Comparison of ENCODE assay signal across 1 cellular context in genomic region chr17:70128727-70129238, GRCh38.
TF ChIP-seq lines count a peak whose summit lies in the region.

No MANE protein-coding gene starts in this region.

TF ChIP-seq in K562, 482 proteins besides CTCF, POLR2A, EP300 and RAD21 (continued from another document and continues in another):
- TF ChIP-seq PATZ1 (CRISPR knock-in tag; IDR thresholded peaks at IDR 0.05; ENCODE audit: borderline replicate concordance) (no peak), CHD2 (IDR thresholded peaks at IDR 0.05; ENCODE audit: low read depth, low read length) (no peak), NR2C1 (IDR thresholded peaks at IDR 0.05) (no peak), NR2C1 (tag; IDR thresholded peaks at IDR 0.05) (no peak), TRIM28 (IDR thresholded peaks at IDR 0.05) (no peak), SMAD1 (IDR thresholded peaks at IDR 0.05; ENCODE audit: low read depth, low read length, partially characterized antibody) (peak; percentile 81), TAF1 (IDR thresholded peaks at IDR 0.05; ENCODE audit: control insufficient read depth, extremely low read depth, insufficient read depth, low read length, severe bottlenecking) (peak; percentile 86), MXD1 (CRISPR knock-in tag; IDR thresholded peaks at IDR 0.05; ENCODE audit: borderline replicate concordance, poor library complexity, severe bottlenecking) (no peak), POU5F1 (IDR thresholded peaks at IDR 0.05; ENCODE audit: borderline replicate concordance, low read depth, low read length, partially characterized antibody) (no peak), NCOA2 (IDR thresholded peaks at IDR 0.05; ENCODE audit: partially characterized antibody in 2 of 2) (no peak), ARHGAP35 (IDR thresholded peaks at IDR 0.05; ENCODE audit: partially characterized antibody) (no peak), FOS (IDR thresholded peaks at IDR 0.05; ENCODE audit: extremely low read depth, insufficient read length) (no peak), PYGO2 (tag; IDR thresholded peaks at IDR 0.05) (no peak), POLR2G (IDR thresholded peaks at IDR 0.05; ENCODE audit: low read depth, low read length) (peak; percentile 86), KDM2B (CRISPR knock-in tag; IDR thresholded peaks at IDR 0.05) (no peak), PHF20 (IDR thresholded peaks at IDR 0.05; ENCODE audit: partially characterized antibody) (no peak), ZBTB8A (IDR thresholded peaks at IDR 0.05; ENCODE audit: partially characterized antibody) (no peak), SNIP1 (IDR thresholded peaks at IDR 0.05; ENCODE audit: low read depth) (no peak), KHSRP (IDR thresholded peaks at IDR 0.05) (peak; percentile 72), ILF3 (IDR thresholded peaks at IDR 0.05; ENCODE audit: borderline replicate concordance) (no peak), MAFG (tag; conservative IDR thresholded peaks at IDR 0.05) (peak; percentile 58), ETS2 (tag; IDR thresholded peaks at IDR 0.05; ENCODE audit: borderline replicate concordance, poor library complexity, severe bottlenecking) (no peak), ZNF316 (IDR thresholded peaks at IDR 0.05) (peak; percentile 71), ZNF384 (IDR thresholded peaks at IDR 0.05; ENCODE audit: low read depth, low read length) (no peak), KAT2B (IDR thresholded peaks at IDR 0.05; ENCODE audit: low read depth, low read length) (no peak), GTF2B (IDR thresholded peaks at IDR 0.05; ENCODE audit: extremely low read depth, insufficient read length) (peak; percentile 72), EZH2 (IDR thresholded peaks at IDR 0.05; ENCODE audit: borderline replicate concordance, low read depth, low read length) (no peak), MEF2A (IDR thresholded peaks at IDR 0.05; ENCODE audit: control insufficient read depth, low read depth, low read length) (no peak), ZNF41 (CRISPR knock-in tag; conservative IDR thresholded peaks at IDR 0.05) (no peak), STAT6 (CRISPR knock-in tag; IDR thresholded peaks at IDR 0.05) (no peak), ZBTB34 (CRISPR knock-in tag; IDR thresholded peaks at IDR 0.05) (no peak), KDM4B (IDR thresholded peaks at IDR 0.05; ENCODE audit: borderline replicate concordance in 2 of 2, low read depth in 1 of 2) (no peak), ZFP30 (CRISPR knock-in tag; IDR thresholded peaks at IDR 0.05; ENCODE audit: borderline replicate concordance) (no peak), SP1 (CRISPR knock-in tag; IDR thresholded peaks at IDR 0.05) (no peak), KDM5B (IDR thresholded peaks at IDR 0.05; ENCODE audit: insufficient replicate concordance, low read depth, low read length) (peak; percentile 86), FOXJ2 (tag; IDR thresholded peaks at IDR 0.05) (no peak; the same call in 1 of the 2 replicates), ZHX1 (conservative IDR thresholded peaks at IDR 0.05; ENCODE audit: low read length) (no peak), MYNN (IDR thresholded peaks at IDR 0.05) (no peak), MYNN (CRISPR knock-in tag; IDR thresholded peaks at IDR 0.05) (no peak), WHSC1 (IDR thresholded peaks at IDR 0.05; ENCODE audit: low read length) (no peak), XRCC5 (IDR thresholded peaks at IDR 0.05; ENCODE audit: low read depth, low read length) (no peak), ZFP1 (CRISPR knock-in tag; IDR thresholded peaks at IDR 0.05) (no peak), ELF4 (CRISPR knock-in tag; IDR thresholded peaks at IDR 0.05) (peak; percentile 68; the same call in 1 of the 2 replicates), TFE3 (CRISPR knock-in tag; IDR thresholded peaks at IDR 0.05) (no peak), RBFOX2 (IDR thresholded peaks at IDR 0.05; ENCODE audit: low read depth, low read length) (peak; percentile 90), ZNF407 (IDR thresholded peaks at IDR 0.05; ENCODE audit: low read depth) (no peak), RBBP5 (IDR thresholded peaks at IDR 0.05; ENCODE audit: borderline replicate concordance, insufficient read depth, low read length, poor library complexity, severe bottlenecking) (no peak), FOXM1 (IDR thresholded peaks at IDR 0.05; ENCODE audit: low read depth) (peak; percentile 38; the same call in 1 of the 2 replicates), FOXM1 (CRISPR knock-in tag; IDR thresholded peaks at IDR 0.05; ENCODE audit: low read depth) (no peak)
